ENCODE assay signal across 13 cellular contexts in the genomic region with DNA sequence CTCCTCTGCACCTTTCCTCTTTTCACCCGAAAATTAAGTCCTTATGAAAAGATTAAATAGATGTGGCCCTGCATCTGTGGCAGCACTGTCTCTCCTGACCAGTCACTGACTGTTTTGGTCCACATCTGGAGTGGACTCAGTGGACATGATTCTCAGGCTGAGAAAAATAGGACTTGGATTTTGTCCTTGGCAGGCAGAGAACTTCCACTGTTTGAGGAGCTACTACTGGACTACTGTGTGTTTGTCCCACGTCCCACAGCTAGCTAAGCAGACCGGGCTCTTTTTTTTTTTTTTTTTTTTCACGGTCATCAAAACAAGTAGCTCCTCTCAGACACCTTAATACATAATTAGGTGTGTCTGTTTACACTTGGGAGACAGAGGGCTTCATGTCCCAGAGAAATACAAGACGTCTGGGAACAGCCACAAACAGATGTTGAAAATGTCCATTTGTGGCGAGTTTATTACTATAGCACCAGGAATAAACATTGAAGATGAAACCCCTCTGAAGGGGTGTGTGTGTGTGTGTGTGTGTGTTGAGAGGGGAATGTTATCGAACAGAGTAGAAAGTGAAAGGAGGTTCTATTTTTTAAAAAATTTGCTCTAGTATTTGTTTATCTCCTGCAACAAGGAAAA.
DNase-seq lines count a peak whose midpoint lies in the region; ATAC-seq and TF ChIP-seq lines count a peak whose summit lies in the region.
"Had no signal": no experiment of that assay in that cellular context is flagged by ENCODE, and none has a peak within 500 bp of the region (broad histone marks: within the 10 kb centered on the region; RNA-seq: fewer than 3 reads in every experiment).

No MANE protein-coding gene starts in this region.

- H3K36me3 Mint-ChIP-seq in activated CD4-positive, alpha-beta T cell treated with anti-CD3 and anti-CD28 coated beads, Interleukin-2, amount 10 ng/mL, durations not matched to agents 24 days and 14 days (ENCODE audit: low read depth) = peaks cover 28% of the 10 kb centered on the region
- H3K36me3 Mint-ChIP-seq in natural killer cell (no peaks in the 10 kb centered on the region), immature natural killer cell (no peaks in the 10 kb centered on the region)

- H3K4me1 ChIP-seq in mucosa of descending colon (ENCODE audit: low read depth) = peaks cover 4% of the 10 kb centered on the region
- peaks cover 0 to 18% (median 2%) of the 10 kb centered on the region in 4 donors for H3K4me1 ChIP-seq in transverse colon

- peaks cover 7% of the 10 kb centered on the region for H3K9me3 Mint-ChIP-seq in activated CD4-positive, alpha-beta T cell treated with anti-CD3 and anti-CD28 coated beads, Interleukin-2, amount 10 ng/mL, durations not matched to agents 24 days and 14 days
- H3K9me3 Mint-ChIP-seq in natural killer cell (no peaks in the 10 kb centered on the region), immature natural killer cell (no peaks in the 10 kb centered on the region)

- peak overlapping the region in 3 of 4 donors; percentile 8 to 44 (median 32) for H3K27ac ChIP-seq in transverse colon

- no peak for DNase-seq in activated CD4-positive, alpha-beta T cell treated with anti-CD3 and anti-CD28 coated beads, Interleukin-2, amount 10 ng/mL, durations not matched to agents 24 days and 14 days
- DNase-seq in activated CD4-positive, alpha-beta T cell treated with anti-CD3 and anti-CD28 coated beads, Interleukin-2, amount 50 U/mL, for 1 hour = no peak
- DNase-seq in dedifferentiated amniotic fluid mesenchymal stem cell (ENCODE audit: extremely low spot score) (peak; percentile 16), mucosa of descending colon (no peak), transverse colon (no peak), natural killer cell (no peak), immature natural killer cell (no peak), inferior parietal cortex (ENCODE audit: extremely low spot score) (no peak)
- DNase-seq: activated CD4-positive, alpha-beta T cell treated with anti-CD3 and anti-CD28 coated beads for 36 hours; activated naive CD4-positive, alpha-beta T cell; NCI-H2081 treated with DMSO at 0.1 percent for 48 hours had no signal

- H3K27ac Mint-ChIP-seq in activated CD4-positive, alpha-beta T cell treated with anti-CD3 and anti-CD28 coated beads, Interleukin-2, amount 10 ng/mL, durations not matched to agents 24 days and 14 days = peak overlapping the region; percentile 34
- H3K27ac Mint-ChIP-seq in natural killer cell (peak overlapping the region in 1 of 2 donors; percentile 66), immature natural killer cell (peak overlapping the region in 1 of 6 donors; percentile 14)
- H3K27ac Mint-ChIP-seq: activated CD4-positive, alpha-beta T cell treated with anti-CD3 and anti-CD28 coated beads for 36 hours; progenitor cell of endocrine pancreas had no signal

- 32 to 40% methylated on average over 4 to 7 of the region's 7 CpGs for WGBS in transverse colon (ENCODE audit: low coverage in 1 of 2), 2 donors

- no peaks in the 10 kb centered on the region for H3K27me3 ChIP-seq in transverse colon

- no peak for TF ChIP-seq POLR2A in transverse colon (IDR thresholded peaks at IDR 0.05)

- intact Hi-C loops in activated CD4-positive, alpha-beta T cell treated with anti-CD3 and anti-CD28 coated beads, Interleukin-2, amount 10 ng/mL, durations not matched to agents 24 days and 14 days (cut with micrococcal nuclease) = no loop called here
- intact Hi-C loops in mucosa of descending colon (cut with DNase I, micrococcal nuclease) (no loop called here), transverse colon (cut with DNase I; ENCODE audit: low total_unique reads) (no loop called here), natural killer cell (cut with micrococcal nuclease) (no loop called here)

- H3K4me3 Mint-ChIP-seq in activated CD4-positive, alpha-beta T cell treated with anti-CD3 and anti-CD28 coated beads, Interleukin-2, amount 10 ng/mL, durations not matched to agents 24 days and 14 days = no peak overlapping the region
- H3K4me3 Mint-ChIP-seq in natural killer cell = no peak overlapping the region
- no peak overlapping the region for H3K4me3 Mint-ChIP-seq in immature natural killer cell
- H3K4me3 Mint-ChIP-seq: activated CD4-positive, alpha-beta T cell treated with anti-CD3 and anti-CD28 coated beads for 36 hours had no signal

- TF ChIP-seq CTCF in mucosa of descending colon (IDR thresholded peaks at IDR 0.05) = no peak
- no peak for TF ChIP-seq CTCF in transverse colon (IDR thresholded peaks at IDR 0.05)
- no peak for TF ChIP-seq CTCF in natural killer cell (IDR thresholded peaks at IDR 0.05)

- in situ Hi-C loops in transverse colon (cut with MboI; ENCODE audit: low pct_ligation_motif_present in 1 of 4, low pct_unique_long_range_greater_than_20kb in 1 of 4, low sequenced_read_pairs in 3 of 4) = no loop called here

- no peaks in the 10 kb centered on the region for H3K27me3 Mint-ChIP-seq in activated CD4-positive, alpha-beta T cell treated with anti-CD3 and anti-CD28 coated beads, Interleukin-2, amount 10 ng/mL, durations not matched to agents 24 days and 14 days
- H3K27me3 Mint-ChIP-seq in natural killer cell (ENCODE audit: low read depth in 2 of 2) (peaks cover 0 to 2% of the 10 kb centered on the region in 2 donors), immature natural killer cell (ENCODE audit: low read depth in 3 of 3) (peaks cover 0 to 4% (median 2%) of the 10 kb centered on the region in 3 donors)
- H3K27me3 Mint-ChIP-seq: activated CD4-positive, alpha-beta T cell treated with anti-CD3 and anti-CD28 coated beads for 36 hours had no signal

- H3K4me1 Mint-ChIP-seq in activated CD4-positive, alpha-beta T cell treated with anti-CD3 and anti-CD28 coated beads, Interleukin-2, amount 10 ng/mL, durations not matched to agents 24 days and 14 days = peaks cover 13% of the 10 kb centered on the region
- H3K4me1 Mint-ChIP-seq in natural killer cell (peaks cover 7 to 11% of the 10 kb centered on the region in 2 donors), immature natural killer cell (peaks cover 7 to 31% of the 10 kb centered on the region in 2 donors)

- H3K9me3 ChIP-seq in mucosa of descending colon (no peaks in the 10 kb centered on the region), transverse colon (no peaks in the 10 kb centered on the region)

- H3K36me3 ChIP-seq in mucosa of descending colon (ENCODE audit: low read depth) (no peaks in the 10 kb centered on the region), transverse colon (no peaks in the 10 kb centered on the region)

- H3K4me3 ChIP-seq in mucosa of descending colon (no peak overlapping the region), transverse colon (no peak overlapping the region)
- H3K4me3 ChIP-seq: K562 had no signal

- ATAC-seq in mucosa of descending colon = peak; percentile 6
- ATAC-seq in natural killer cell = no peak
- ATAC-seq: activated CD4-positive, alpha-beta T cell treated with anti-CD3 and anti-CD28 coated beads for 36 hours; K562 had no signal

- TF ChIP-seq EP300 in transverse colon (IDR thresholded peaks at IDR 0.05; ENCODE audit: low read depth) = no peak
